8 cellular contexts compared by ENCODE assay signal in the genomic region with DNA sequence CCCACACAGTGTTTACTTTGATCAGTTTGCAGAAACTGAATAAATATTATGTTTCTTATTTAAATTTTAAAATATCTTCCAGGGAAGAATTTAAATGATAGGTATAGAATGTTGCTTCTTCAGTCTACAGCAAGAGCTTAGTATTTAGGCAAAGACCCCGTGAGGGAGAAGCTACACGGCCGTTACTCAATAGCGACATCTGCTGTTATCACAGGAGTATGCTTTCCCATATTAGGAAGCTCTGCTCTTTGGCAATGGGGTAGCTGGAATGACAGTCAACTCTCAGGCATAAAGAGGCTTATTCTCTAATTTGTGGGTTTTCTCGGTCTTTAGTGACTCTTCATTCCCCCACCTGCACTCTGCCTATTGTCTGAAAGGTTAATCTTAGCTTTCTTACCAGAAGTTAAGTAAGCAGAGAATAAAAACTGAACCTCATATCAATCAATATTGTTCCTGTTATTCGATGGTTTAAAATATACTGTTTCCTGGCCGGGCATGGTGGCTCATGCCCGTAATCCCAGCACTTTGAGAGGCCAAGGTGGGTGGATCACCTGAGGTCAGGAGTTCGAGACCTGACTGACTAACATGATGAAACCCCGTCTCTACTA. TPM values are rescaled to one million over a fixed set of nuclear protein-coding genes. Genes with fewer than 3 reads are reported as not detected.
A peak's percentile ranks its signal among the peaks of the same experiment; 100 is the strongest.
DNase-seq lines count a peak whose midpoint lies in the region; ATAC-seq, FAIRE-seq and TF ChIP-seq lines count a peak whose summit lies in the region.

No MANE protein-coding gene starts in this region.

- H3K9me2 ChIP-seq in SK-N-SH, result no peaks in the 10 kb centered on the region

- no peaks in the 10 kb centered on the region for H3F3A ChIP-seq in SK-N-SH (replicated peaks; ENCODE audit: insufficient read depth)

- FAIRE-seq in G401.6 (lab: Jason Lieb, UNC) (peak; percentile 67), H54 (lab: Jason Lieb, UNC) (no peak)

- POLR2A ChIA-PET in SK-N-SH (lab: Yijun Ruan, JAX), result no interaction called here

- peak overlapping the region; percentile 61 for H2AFZ ChIP-seq in SK-N-SH (ENCODE audit: low read depth)

- TF ChIP-seq EP300 in SK-N-SH (IDR thresholded peaks at IDR 0.05; ENCODE audit: borderline replicate concordance in 1 of 2, low read depth in 1 of 2, low read length in 1 of 2), result no peak

- TF ChIP-seq CTCF in SK-N-SH (IDR thresholded peaks at IDR 0.05), result peak; percentile 90
- TF ChIP-seq CTCF in chondrocyte (IDR thresholded peaks at IDR 0.05), result peak; percentile 97

- H4K20me1 ChIP-seq in SK-N-SH (ENCODE audit: insufficient read depth), result no peaks in the 10 kb centered on the region

- no peak overlapping the region for H3K9ac ChIP-seq in SK-N-SH

- peak; percentile 87 for TF ChIP-seq RAD21 in SK-N-SH (IDR thresholded peaks at IDR 0.05; ENCODE audit: low read length)

- no peaks in the 10 kb centered on the region for H3K4me1 Mint-ChIP-seq in chondrocyte (ENCODE audit: low read depth)
- no peaks in the 10 kb centered on the region for H3K4me1 Mint-ChIP-seq in stimulated activated effector memory CD8-positive, alpha-beta T cell treated with anti-CD3 and anti-CD28 coated beads, Interleukin-12 subunit alpha, Interleukin-12 subunit beta, amount 100 ng/mL, for 72 hours

- no peaks in the 10 kb centered on the region for H3K36me3 Mint-ChIP-seq in chondrocyte (ENCODE audit: low read depth)
- no peaks in the 10 kb centered on the region for H3K36me3 Mint-ChIP-seq in stimulated activated effector memory CD8-positive, alpha-beta T cell treated with anti-CD3 and anti-CD28 coated beads, Interleukin-12 subunit alpha, Interleukin-12 subunit beta, amount 100 ng/mL, for 72 hours

- H3K27me3 Mint-ChIP-seq in chondrocyte (ENCODE audit: low read depth), result no peaks in the 10 kb centered on the region

- no peak overlapping the region for H3K4me2 ChIP-seq in SK-N-SH

- H3K27ac Mint-ChIP-seq in chondrocyte (ENCODE audit: unreplicated experiment), result no peak overlapping the region
- H3K27ac Mint-ChIP-seq in stimulated activated effector memory CD8-positive, alpha-beta T cell treated with anti-CD3 and anti-CD28 coated beads, Interleukin-12 subunit alpha, Interleukin-12 subunit beta, amount 100 ng/mL, for 72 hours, result no peak overlapping the region

- no peak overlapping the region; a peak in 1 of 4 replicates for H3K4me3 ChIP-seq in SK-N-SH (ENCODE audit: low read depth in 2 of 2, low read length in 1 of 2)

- H3K9me3 ChIP-seq in SK-N-SH, result no peaks in the 10 kb centered on the region

- H3K4me1 ChIP-seq in SK-N-SH (ENCODE audit: control insufficient read depth in 1 of 2, insufficient read depth in 2 of 2, low read depth in 1 of 2, low read length in 1 of 2), result peaks cover 0 to 6% of the 10 kb centered on the region in 2 experiments; a peak in 1 of 4 replicates

- TF ChIP-seq POLR2A in H54 (IDR thresholded peaks at IDR 0.05; ENCODE audit: low read depth, low read length), result no peak

- ATAC-seq in stimulated activated effector memory CD8-positive, alpha-beta T cell treated with anti-CD3 and anti-CD28 coated beads, Interleukin-12 subunit alpha, Interleukin-12 subunit beta, amount 100 ng/mL, for 72 hours, result peak; percentile 61
- ATAC-seq in HG03571 (IDR thresholded peaks at IDR 0.05; ENCODE audit: unreplicated experiment), result no peak

- H3K27me3 ChIP-seq in SK-N-SH (ENCODE audit: insufficient read depth), result no peaks in the 10 kb centered on the region

- peak; percentile 11 for DNase-seq in H54 (ENCODE audit: insufficient read length, low spot score)
- peak; percentile 58 for DNase-seq in NCI-H1105 treated with DMSO at 0.1 percent for 48 hours (lab: John Stamatoyannopoulos, UW)
- peak; percentile 64 for DNase-seq in SK-N-SH
- DNase-seq in chondrocyte (ENCODE audit: low spot score), result no peak
- DNase-seq in left kidney (ENCODE audit: low read depth, low spot score), result peak; percentile 84
- peak in 1 of 2 donors; percentile 11 for DNase-seq in stimulated activated effector memory CD8-positive, alpha-beta T cell treated with anti-CD3 and anti-CD28 coated beads, Interleukin-12 subunit alpha, Interleukin-12 subunit beta, amount 100 ng/mL, for 72 hours (ENCODE audit: low spot score in 2 of 2)

- no peaks in the 10 kb centered on the region for H3K79me2 ChIP-seq in SK-N-SH (ENCODE audit: insufficient read depth)

- CTCF ChIA-PET in SK-N-SH (lab: Yijun Ruan, JAX), result interaction anchor here (0.5 to 2.1 kb wide), 71 partner anchors 10 to 1066 kb away, joined by 3 to 30 read pairs (median 4); a partner anchor contains a TSS

- 18% methylated on average over 10 of the region's 10 CpGs for WGBS in SK-N-SH (ENCODE audit: low lambda C conversion rate)

- H3K4me3 Mint-ChIP-seq in chondrocyte (ENCODE audit: unreplicated experiment), result no peak overlapping the region
- H3K4me3 Mint-ChIP-seq in stimulated activated effector memory CD8-positive, alpha-beta T cell treated with anti-CD3 and anti-CD28 coated beads, Interleukin-12 subunit alpha, Interleukin-12 subunit beta, amount 100 ng/mL, for 72 hours, result no peak overlapping the region

- H3K27ac ChIP-seq in SK-N-SH (ENCODE audit: low read depth in 2 of 2, low read length in 1 of 2), result no peak overlapping the region

- H3K9me3 Mint-ChIP-seq in chondrocyte (ENCODE audit: low read depth), result no peaks in the 10 kb centered on the region
- no peaks in the 10 kb centered on the region for H3K9me3 Mint-ChIP-seq in stimulated activated effector memory CD8-positive, alpha-beta T cell treated with anti-CD3 and anti-CD28 coated beads, Interleukin-12 subunit alpha, Interleukin-12 subunit beta, amount 100 ng/mL, for 72 hours

- no peaks in the 10 kb centered on the region for H3K36me3 ChIP-seq in SK-N-SH (replicated peaks in 1 of 2; ENCODE audit: control insufficient read depth in 1 of 2, insufficient read depth in 2 of 2, low read length in 1 of 2)

TF ChIP-seq in SK-N-SH, 30 proteins besides CTCF, POLR2A, EP300 and RAD21:
- TF ChIP-seq, protein P1, sequence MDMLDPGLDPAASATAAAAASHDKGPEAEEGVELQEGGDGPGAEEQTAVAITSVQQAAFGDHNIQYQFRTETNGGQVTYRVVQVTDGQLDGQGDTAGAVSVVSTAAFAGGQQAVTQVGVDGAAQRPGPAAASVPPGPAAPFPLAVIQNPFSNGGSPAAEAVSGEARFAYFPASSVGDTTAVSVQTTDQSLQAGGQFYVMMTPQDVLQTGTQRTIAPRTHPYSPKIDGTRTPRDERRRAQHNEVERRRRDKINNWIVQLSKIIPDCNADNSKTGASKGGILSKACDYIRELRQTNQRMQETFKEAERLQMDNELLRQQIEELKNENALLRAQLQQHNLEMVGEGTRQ (IDR thresholded peaks at IDR 0.05; ENCODE audit: borderline replicate concordance, low read depth, low read length), result no peak
- peak; percentile 95 for TF ChIP-seq SMC3 (IDR thresholded peaks at IDR 0.05; ENCODE audit: low read depth, low read length)

RNA-seq across cellular contexts. Expression of a gene that starts 13.2 kb away (rescaled TPM):
- 22.2 and 25.7 TPM in 2 replicates for polyA plus RNA-seq in SK-N-SH (2012; rRNA removed)
- 27.0 and 29.2 TPM in 2 replicates for polyA plus RNA-seq in SK-N-SH (2012; cell fraction: cytosol; rRNA removed)
- 9.1 and 9.9 TPM in 2 replicates for polyA plus RNA-seq in SK-N-SH (2012; cell fraction: nucleus; rRNA removed)
- total RNA-seq in chondrocyte, result 88.2 to 101 TPM (median 100 TPM) in 3 replicates

RNA-seq across cellular contexts. Expression of a gene that starts 39.3 kb away (rescaled TPM):
- 13.1 and 16.9 TPM in 2 replicates for polyA plus RNA-seq in SK-N-SH (2012; rRNA removed)
- 14.8 and 15.9 TPM in 2 replicates for polyA plus RNA-seq in SK-N-SH (2012; cell fraction: cytosol; rRNA removed)
- 7.9 and 16.7 TPM in 2 replicates for polyA plus RNA-seq in SK-N-SH (2012; cell fraction: nucleus; rRNA removed)
- total RNA-seq in chondrocyte, result 57.7 to 73.9 TPM (median 60.9 TPM) in 3 replicates
